27 cellular contexts compared by ENCODE assay signal in the genomic region with DNA sequence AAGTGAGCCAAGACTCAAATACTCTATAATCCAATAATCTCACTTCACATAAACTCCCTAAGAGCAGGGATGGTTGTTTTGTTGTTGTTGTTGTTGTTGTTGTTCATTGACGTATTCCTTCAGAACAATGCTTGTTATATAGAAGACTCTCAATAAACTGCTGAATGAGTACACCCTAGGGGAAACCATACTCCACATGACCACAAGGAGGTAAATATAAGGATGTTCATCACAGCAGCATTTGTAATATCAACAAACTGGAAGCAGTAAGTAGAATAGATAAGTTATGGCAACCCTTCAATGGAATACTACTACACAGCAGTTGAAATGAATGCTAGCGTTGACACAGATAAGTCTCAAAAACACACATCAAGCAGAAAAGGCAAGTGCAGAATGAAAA.
"Had no signal": no experiment of that assay in that cellular context is flagged by ENCODE, and none has a peak within 500 bp of the region (broad histone marks: within the 10 kb centered on the region; RNA-seq: fewer than 3 reads in every experiment).

No MANE protein-coding gene starts in this region.

- H3K9me3 Mint-ChIP-seq: activated T-cell treated with anti-CD3 and anti-CD28 coated beads, Interleukin-2, amount 50 U/mL, for 4 hours; activated T-helper 2 cell treated with anti-CD3 and anti-CD28 coated beads, Interferon-gamma antibody, Interleukin-2, Interleukin-4, amounts not matched to agents 10 μg/mL and 5 μg/mL and 100 μg/mL, durations not matched to agents 14 hours and 24 hours and 36 hours; dendritic cell treated with granulocyte-macrophage colony-stimulating factor and Interleukin-4, amounts not matched to agents 40 ng/mL and 50 ng/mL, for 4 days had no signal

- H3K27ac Mint-ChIP-seq: activated CD4-positive, alpha-beta T cell treated with anti-CD3 and anti-CD28 coated beads for 36 hours; activated naive CD8-positive, alpha-beta T cell; activated T-helper 2 cell treated with anti-CD3 and anti-CD28 coated beads, Interferon-gamma antibody, Interleukin-2, Interleukin-4, amounts not matched to agents 10 μg/mL and 5 μg/mL and 100 μg/mL, durations not matched to agents 14 hours and 24 hours and 36 hours; dendritic cell treated with granulocyte-macrophage colony-stimulating factor and Interleukin-4, amounts not matched to agents 40 ng/mL and 50 ng/mL, for 4 days; progenitor cell of endocrine pancreas; WTC11 had no signal

- H3K4me1 ChIP-seq: adrenal gland, ascending aorta, lower lobe of right lung, thyroid gland had no signal

- DNase-seq: activated CD4-positive, alpha-beta T cell treated with anti-CD3 and anti-CD28 coated beads for 36 hours; activated CD4-positive, alpha-beta T cell treated with anti-CD3 and anti-CD28 coated beads, Interleukin-2, amount 50 U/mL, for 48 hours; activated CD8-positive, alpha-beta memory T cell treated with anti-CD3 and anti-CD28 coated beads, Interleukin-2, amount 50 U/mL, for 48 hours; activated naive CD4-positive, alpha-beta T cell; activated T-cell treated with anti-CD3 and anti-CD28 coated beads, Interleukin-2, amount 50 U/mL, for 4 hours; adrenal gland; brain microvascular endothelial cell; caudate nucleus; effector CD4-positive, alpha-beta T cell; erythroblast; foreskin fibroblast; left colon; lower lobe of right lung; naive B cell; retina; stimulated activated CD4-positive, alpha-beta T cell treated with anti-CD3 and anti-CD28 coated beads, Interleukin-4, amount 100 ng/mL, for 1 hour; stimulated activated naive CD8-positive, alpha-beta T cell treated with anti-CD3 and anti-CD28 coated beads, Interleukin-15, Interleukin-2, amounts not matched to agents 100 U/mL and 50 U/mL, for 24 hours; T-helper 9 cell; thyroid gland had no signal

- H3K27me3 Mint-ChIP-seq: activated CD4-positive, alpha-beta T cell treated with anti-CD3 and anti-CD28 coated beads for 36 hours; activated naive CD8-positive, alpha-beta T cell; dendritic cell treated with granulocyte-macrophage colony-stimulating factor and Interleukin-4, amounts not matched to agents 40 ng/mL and 50 ng/mL, for 4 days; naive B cell; progenitor cell of endocrine pancreas had no signal

- H3K27ac ChIP-seq: adrenal gland, ascending aorta, brain microvascular endothelial cell, lower lobe of right lung, thyroid gland had no signal

- H3K4me1 Mint-ChIP-seq: WTC11 had no signal

- ATAC-seq: activated CD4-positive, alpha-beta T cell treated with anti-CD3 and anti-CD28 coated beads for 36 hours; activated T-cell treated with anti-CD3 and anti-CD28 coated beads, Interleukin-2, amount 50 U/mL, for 4 hours; left colon; lower lobe of right lung; stimulated activated naive CD8-positive, alpha-beta T cell treated with anti-CD3 and anti-CD28 coated beads, Interleukin-15, Interleukin-2, amounts not matched to agents 100 U/mL and 50 U/mL, for 24 hours; WTC11 had no signal

- H3K4me3 Mint-ChIP-seq: activated CD4-positive, alpha-beta T cell treated with anti-CD3 and anti-CD28 coated beads for 36 hours; activated naive CD8-positive, alpha-beta T cell; activated T-cell treated with anti-CD3 and anti-CD28 coated beads, Interleukin-2, amount 50 U/mL, for 4 hours; dendritic cell treated with granulocyte-macrophage colony-stimulating factor and Interleukin-4, amounts not matched to agents 40 ng/mL and 50 ng/mL, for 4 days; naive B cell; WTC11 had no signal

- FAIRE-seq: keratinocyte, urothelium cell line had no signal

- H3K4me3 ChIP-seq: adrenal gland, ascending aorta, lower lobe of right lung, thyroid gland had no signal

- H3K27me3 ChIP-seq: adrenal gland, ascending aorta, brain microvascular endothelial cell, thyroid gland had no signal

- H3K36me3 Mint-ChIP-seq: WTC11 had no signal
